Comparison of ENCODE assay signal across 10 cellular contexts in genomic region chr6:18242062-18242851, GRCh38. TPM values are rescaled to one million over a fixed set of nuclear protein-coding genes. Genes with fewer than 3 reads are reported as not detected.
DNase-seq lines count a peak whose midpoint lies in the region; ATAC-seq and TF ChIP-seq lines count a peak whose summit lies in the region.
"Had no signal": no experiment of that assay in that cellular context is flagged by ENCODE, and none has a peak within 500 bp of the region (broad histone marks: within the 10 kb centered on the region; RNA-seq: fewer than 3 reads in every experiment).

No MANE protein-coding gene starts in this region.

- H3K4me3 ChIP-seq in ACC112 (ENCODE audit: low read depth, low read length) (no peak overlapping the region; the same call in 1 of the 2 replicates), BE2C (ENCODE audit: low read depth, low read length) (no peak overlapping the region)
- H3K4me3 ChIP-seq: Peyer's patch had no signal

- DNase-seq in H9 (no peak), foreskin keratinocyte (peak; percentile 73 to 87), BE2C (no peak)
- no peak for DNase-seq in activated T-helper 1 cell treated with anti-CD3 and anti-CD28 coated beads, Interleukin-12 subunit alpha, Interleukin-12 subunit beta, Interleukin-2, Interleukin-4 antibody, amounts not matched to agents 30 ng/mL and 10 ng/mL and 1 ng/mL, durations not matched to agents 14 hours and 24 hours and 36 hours (ENCODE audit: low spot score)
- DNase-seq: activated gamma-delta T cell had no signal

- H3K36me3 ChIP-seq in ACC112 (ENCODE audit: insufficient read depth, low read length), result peaks cover 63% of the 10 kb centered on the region
- peaks cover 74% of the 10 kb centered on the region for H3K36me3 ChIP-seq in BE2C

- H3K4me3 Mint-ChIP-seq in H9, result no peak overlapping the region
- H3K4me3 Mint-ChIP-seq in activated T-helper 1 cell treated with anti-CD3 and anti-CD28 coated beads, Interleukin-12 subunit alpha, Interleukin-12 subunit beta, Interleukin-2, Interleukin-4 antibody, amounts not matched to agents 30 ng/mL and 10 ng/mL and 1 ng/mL, durations not matched to agents 14 hours and 24 hours and 36 hours, result peak overlapping the region; percentile 49

- H2BK15ac ChIP-seq in H9 (ENCODE audit: low read depth, low read length), result no peak overlapping the region

- no peak overlapping the region for H3T11ph ChIP-seq in H9 (ENCODE audit: low read length)

- no CpG with 5 or more reads among the region's 11 CpGs for WGBS in H9 (ENCODE audit: extremely low coverage, insufficient read length, low lambda C conversion rate)

- no peak overlapping the region for H2BK20ac ChIP-seq in H9 (ENCODE audit: low read depth, low read length, poor library complexity, severe bottlenecking)

- no peak overlapping the region for H4K5ac ChIP-seq in H9 (ENCODE audit: insufficient read length, low read depth, low read length)

- peaks cover 13% of the 10 kb centered on the region for H3K79me1 ChIP-seq in H9 (ENCODE audit: insufficient read depth, low read depth, low read length, poor library complexity, severe bottlenecking)

- no peaks in the 10 kb centered on the region for H3K27me3 ChIP-seq in ACC112 (ENCODE audit: insufficient read depth, low read length)
- no peaks in the 10 kb centered on the region for H3K27me3 ChIP-seq in H9 (ENCODE audit: insufficient read depth, low read length)
- H3K27me3 ChIP-seq in foreskin keratinocyte, result no peaks in the 10 kb centered on the region
- no peaks in the 10 kb centered on the region for H3K27me3 ChIP-seq in BE2C
- H3K27me3 ChIP-seq: Peyer's patch had no signal

- H4K20me1 ChIP-seq in H9 (ENCODE audit: control insufficient read depth, insufficient read depth, insufficient read length), result no peaks in the 10 kb centered on the region

- H3K9me3 Mint-ChIP-seq in H9, result no peaks in the 10 kb centered on the region
- H3K9me3 Mint-ChIP-seq in activated T-helper 1 cell treated with anti-CD3 and anti-CD28 coated beads, Interleukin-12 subunit alpha, Interleukin-12 subunit beta, Interleukin-2, Interleukin-4 antibody, amounts not matched to agents 30 ng/mL and 10 ng/mL and 1 ng/mL, durations not matched to agents 14 hours and 24 hours and 36 hours, result peaks cover 5% of the 10 kb centered on the region

- ATAC-seq in foreskin keratinocyte (peak; percentile 98), HG03565 (IDR thresholded peaks at IDR 0.05; ENCODE audit: unreplicated experiment) (no peak), GM19463 (IDR thresholded peaks at IDR 0.05; ENCODE audit: unreplicated experiment) (no peak), HG03139 (IDR thresholded peaks at IDR 0.05; ENCODE audit: unreplicated experiment) (no peak)

- no peak overlapping the region for H2BK5ac ChIP-seq in H9 (ENCODE audit: insufficient read length, low read length)

- no peak overlapping the region for H2BK12ac ChIP-seq in H9 (ENCODE audit: insufficient read length, low read depth, low read length)

- H3K9ac ChIP-seq in H9 (ENCODE audit: extremely low read depth, insufficient read length, low read length), result no peak overlapping the region

- H3K9me3 ChIP-seq in H9 (ENCODE audit: control insufficient read depth, low read depth, low read length) (no peaks in the 10 kb centered on the region), BE2C (no peaks in the 10 kb centered on the region)
- H3K9me3 ChIP-seq: Peyer's patch had no signal

- H4K91ac ChIP-seq in H9 (ENCODE audit: insufficient read length, low read depth, low read length), result no peak overlapping the region

- H3K4me2 ChIP-seq in H9 (ENCODE audit: insufficient read depth, insufficient read length, low read length), result no peak overlapping the region

- TF ChIP-seq CTCF in H9 (conservative IDR thresholded peaks at IDR 0.05) (no peak), foreskin keratinocyte (conservative IDR thresholded peaks at IDR 0.05) (no peak), BE2C (IDR thresholded peaks at IDR 0.05; ENCODE audit: low read depth, low read length) (no peak)

- no peaks in the 10 kb centered on the region for H3K23me2 ChIP-seq in H9 (ENCODE audit: insufficient read length, low read depth, low read length, poor library complexity, severe bottlenecking)

- H3K18ac ChIP-seq in H9 (ENCODE audit: insufficient read length, low read depth, low read length), result no peak overlapping the region

- no peak overlapping the region for H2BK120ac ChIP-seq in H9 (ENCODE audit: low read depth, low read length, poor library complexity, severe bottlenecking)

- intact Hi-C loops in activated T-helper 1 cell treated with anti-CD3 and anti-CD28 coated beads, Interleukin-12 subunit alpha, Interleukin-12 subunit beta, Interleukin-2, Interleukin-4 antibody, amounts not matched to agents 30 ng/mL and 10 ng/mL and 1 ng/mL, durations not matched to agents 14 hours and 24 hours and 36 hours (cut with micrococcal nuclease), result loop anchor here (5.0 kb wide), 1 partner anchor 85 kb away; the partner anchor contains the start of genes KDM1B and TPMT

- peaks cover 23 to 33% of the 10 kb centered on the region in 2 experiments for H3K4me1 Mint-ChIP-seq in H9
- H3K4me1 Mint-ChIP-seq in activated T-helper 1 cell treated with anti-CD3 and anti-CD28 coated beads, Interleukin-12 subunit alpha, Interleukin-12 subunit beta, Interleukin-2, Interleukin-4 antibody, amounts not matched to agents 30 ng/mL and 10 ng/mL and 1 ng/mL, durations not matched to agents 14 hours and 24 hours and 36 hours (ENCODE audit: low read depth), result peaks cover 58% of the 10 kb centered on the region

- no peak overlapping the region for H4K8ac ChIP-seq in H9 (replicated peaks; ENCODE audit: insufficient read length, low read depth, low read length)

- H3K14ac ChIP-seq in H9 (ENCODE audit: insufficient read depth, low read length), result no peak overlapping the region

- no peaks in the 10 kb centered on the region for H3K27me3 Mint-ChIP-seq in H9 (ENCODE audit: low read depth)
- H3K27me3 Mint-ChIP-seq in activated T-helper 1 cell treated with anti-CD3 and anti-CD28 coated beads, Interleukin-12 subunit alpha, Interleukin-12 subunit beta, Interleukin-2, Interleukin-4 antibody, amounts not matched to agents 30 ng/mL and 10 ng/mL and 1 ng/mL, durations not matched to agents 14 hours and 24 hours and 36 hours (ENCODE audit: insufficient read depth), result no peaks in the 10 kb centered on the region

- H3K56ac ChIP-seq in H9 (ENCODE audit: insufficient read length, low read depth, low read length), result no peak overlapping the region

- H3K36me3 Mint-ChIP-seq in H9 (ENCODE audit: insufficient read depth in 1 of 3, low read depth in 3 of 3), result peaks cover 69 to 93% (median 82%) of the 10 kb centered on the region in 3 experiments
- H3K36me3 Mint-ChIP-seq in activated T-helper 1 cell treated with anti-CD3 and anti-CD28 coated beads, Interleukin-12 subunit alpha, Interleukin-12 subunit beta, Interleukin-2, Interleukin-4 antibody, amounts not matched to agents 30 ng/mL and 10 ng/mL and 1 ng/mL, durations not matched to agents 14 hours and 24 hours and 36 hours (ENCODE audit: low read depth), result peaks cover 67% of the 10 kb centered on the region

- H3K23ac ChIP-seq in H9 (ENCODE audit: insufficient read length, low read depth, low read length), result no peak overlapping the region

- H3K27ac ChIP-seq in ACC112 (ENCODE audit: low read depth, low read length) (peak overlapping the region; percentile 77), H9 (ENCODE audit: insufficient read length, low read depth, low read length) (no peak overlapping the region), foreskin keratinocyte (peak overlapping the region; percentile 18)

- no peak overlapping the region for H2AK5ac ChIP-seq in H9 (ENCODE audit: insufficient read length, low read length)

- no peak overlapping the region for H2AFZ ChIP-seq in ACC112 (ENCODE audit: low read length, unreplicated experiment)
- H2AFZ ChIP-seq in H9 (ENCODE audit: low read length), result no peak overlapping the region

- no peak overlapping the region for H3K4ac ChIP-seq in H9 (ENCODE audit: low read depth, low read length)

- H3K4me1 ChIP-seq in ACC112 (ENCODE audit: control insufficient read depth, insufficient read depth, low read length, unreplicated experiment) (peaks cover 23% of the 10 kb centered on the region), H9 (ENCODE audit: insufficient read depth, low read length) (no peaks in the 10 kb centered on the region; the same call in 1 of the 2 replicates), foreskin keratinocyte (peaks cover 26% of the 10 kb centered on the region), BE2C (no peaks in the 10 kb centered on the region)

- H3K79me2 ChIP-seq in ACC112 (ENCODE audit: control insufficient read depth, insufficient read depth, low read length, unreplicated experiment) (peaks cover 55% of the 10 kb centered on the region), H9 (ENCODE audit: insufficient read depth, low read length) (peaks cover 3% of the 10 kb centered on the region; the same call in 1 of the 2 replicates)

- H3K27ac Mint-ChIP-seq in H9, result peak overlapping the region; percentile 86 to 90 (median 89); a peak in 6 of 7 replicates
- peak overlapping the region; percentile 29 for H3K27ac Mint-ChIP-seq in activated T-helper 1 cell treated with anti-CD3 and anti-CD28 coated beads, Interleukin-12 subunit alpha, Interleukin-12 subunit beta, Interleukin-2, Interleukin-4 antibody, amounts not matched to agents 30 ng/mL and 10 ng/mL and 1 ng/mL, durations not matched to agents 14 hours and 24 hours and 36 hours

RNA-seq across cellular contexts. Expression of gene DEK, which starts 22.1 kb away (rescaled TPM):
- 216 and 217 TPM in 2 replicates for total RNA-seq in H9 (2021)
- total RNA-seq in activated T-helper 1 cell treated with anti-CD3 and anti-CD28 coated beads, Interleukin-12 subunit alpha, Interleukin-12 subunit beta, Interleukin-2, Interleukin-4 antibody, amounts not matched to agents 30 ng/mL and 10 ng/mL and 1 ng/mL, durations not matched to agents 14 hours and 24 hours and 36 hours, result 163 and 170 TPM in 2 replicates
- total RNA-seq in foreskin keratinocyte, result 125 and 154 TPM in 2 replicates
- polyA plus RNA-seq in foreskin keratinocyte, result 58.0 and 78.7 TPM in 2 replicates
- 37.0 TPM for polyA plus RNA-seq in BE2C (2012; ENCODE audit: insufficient read depth, insufficient read length, low read depth)

Comparison
In these comparisons a context has a peak if more than half of its experiments do, and no peak if none do; other contexts are left out.
1. DNase-seq: peak in foreskin keratinocyte (2 of 2); none in H9 (single experiment), activated T-helper 1 cell treated with anti-CD3 and anti-CD28 coated beads, Interleukin-12 subunit alpha, Interleukin-12 subunit beta, Interleukin-2, Interleukin-4 antibody, amounts not matched to agents 30 ng/mL and 10 ng/mL and 1 ng/mL, durations not matched to agents 14 hours and 24 hours and 36 hours (single experiment) and BE2C (single experiment).